ENCODE assay signal across 22 cellular contexts in genomic region chr11:97087419-97087818, GRCh38.
"Had no signal": no experiment of that assay in that cellular context is flagged by ENCODE, and none has a peak within 500 bp of the region (broad histone marks: within the 10 kb centered on the region; RNA-seq: fewer than 3 reads in every experiment).

No MANE protein-coding gene starts in this region.

- ATAC-seq: HepG2 had no signal

- H3K4me3 ChIP-seq: MG63, SJSA1, SK-N-MC had no signal

- DNase-seq: IMR-90, Karpas-422, KG1, MG63, NCI-H1092 treated with DMSO at 0.1 percent for 48 hours, NCI-H1436, NCI-H187, NCI-H2029, NCI-H2081 treated with DMSO at 0.1 percent for 48 hours, NCI-H2171, NCI-H226, NCI-H446, NCI-H510A, NCI-H524 treated with DMSO at 0.1 percent for 48 hours, NCI-H82, Right ventricle myocardium superior, RPMI8226, SIG-M5 had no signal

- H3K27me3 ChIP-seq: MG63, SJSA1 had no signal

- H3K4me1 ChIP-seq: SJSA1 had no signal

- H3K27ac ChIP-seq: SJSA1, SK-N-MC had no signal

- H3K9me3 ChIP-seq: MG63, SJSA1 had no signal

- FAIRE-seq: HepG2, RCC 7860 had no signal

- H3K36me3 ChIP-seq: MG63, SJSA1 had no signal
